17 cellular contexts compared by ENCODE assay signal in genomic region chrX:71550578-71550977, GRCh38. TPM values are rescaled to one million over a fixed set of nuclear protein-coding genes. Genes with fewer than 3 reads are reported as not detected.
DNase-seq lines count a peak whose midpoint lies in the region; ATAC-seq and TF ChIP-seq lines count a peak whose summit lies in the region.
"Had no signal": no experiment of that assay in that cellular context is flagged by ENCODE, and none has a peak within 500 bp of the region (broad histone marks: within the 10 kb centered on the region; RNA-seq: fewer than 3 reads in every experiment).

No MANE protein-coding gene starts in this region.

- TF ChIP-seq CTCF in SK-N-SH (IDR thresholded peaks at IDR 0.05) (no peak), fibroblast of villous mesenchyme (IDR thresholded peaks at IDR 0.05; ENCODE audit: insufficient read depth, low read depth, low read length) (no peak)

- 30% methylated on average over 3 of the region's 3 CpGs for WGBS in SK-N-SH (ENCODE audit: low lambda C conversion rate)

- H4K20me1 ChIP-seq in SK-N-SH (ENCODE audit: insufficient read depth), result peaks cover 12% of the 10 kb centered on the region; the same call in 1 of the 2 replicates

- 0 out of 2 replicates have a peak, but pooled peaks cover 6% of the 10 kb centered on the region for H3K27me3 ChIP-seq in SK-N-SH (ENCODE audit: insufficient read depth)
- H3K27me3 ChIP-seq: MG63 had no signal

- no peaks in the 10 kb centered on the region for H3K4me1 ChIP-seq in SK-N-SH (ENCODE audit: control insufficient read depth in 1 of 2, insufficient read depth in 2 of 2, low read depth in 1 of 2, low read length in 1 of 2)

- H3K9me3 ChIP-seq in SK-N-SH, result no peaks in the 10 kb centered on the region
- H3K9me3 ChIP-seq: A549, MG63 had no signal

- CTCF ChIA-PET in SK-N-SH (lab: Yijun Ruan, JAX), result no interaction called here

- no peak overlapping the region; a peak in 1 of 4 replicates for H3K27ac ChIP-seq in SK-N-SH (ENCODE audit: low read depth in 2 of 2, low read length in 1 of 2)
- H3K27ac ChIP-seq: A549, C4-2B had no signal

- H3K4me3 Mint-ChIP-seq in activated T-cell treated with anti-CD3 and anti-CD28 coated beads, Interleukin-2, amount 50 U/mL, for 24 hours, result no peak overlapping the region
- H3K4me3 Mint-ChIP-seq in activated T-helper 17 cell treated with anti-CD3 and anti-CD28 coated beads, Interleukin-2, amount 50 U/mL, for 72 hours, result no peak overlapping the region

- peaks cover 50% of the 10 kb centered on the region for H3K4me1 Mint-ChIP-seq in activated T-cell treated with anti-CD3 and anti-CD28 coated beads, Interleukin-2, amount 50 U/mL, for 24 hours (ENCODE audit: low read depth)
- H3K4me1 Mint-ChIP-seq in activated T-helper 17 cell treated with anti-CD3 and anti-CD28 coated beads, Interleukin-2, amount 50 U/mL, for 72 hours, result peaks cover 9% of the 10 kb centered on the region

- DNase-seq in activated T-cell treated with anti-CD3 and anti-CD28 coated beads, Interleukin-2, amount 50 U/mL, for 24 hours, result no peak
- no peak for DNase-seq in activated T-cell treated with anti-CD3 and anti-CD28 coated beads, Interleukin-2, amount 50 U/mL, for 48 hours
- DNase-seq in SK-N-SH (no peak), fibroblast of villous mesenchyme (ENCODE audit: low read depth) (peak; percentile 15), SHP77 treated with DMSO at 0.1 percent for 48 hours (lab: John Stamatoyannopoulos, UW) (no peak), GM19238 (ENCODE audit: insufficient read length, low spot score) (no peak)
- DNase-seq: DMS53, HCEC 1CT, MG63, NCI-H1092 treated with DMSO at 0.1 percent for 48 hours, NCI-H1694 treated with DMSO at 0.1 percent for 48 hours, NCI-H69, PC-3 had no signal

- H3K27me3 Mint-ChIP-seq in activated T-cell treated with anti-CD3 and anti-CD28 coated beads, Interleukin-2, amount 50 U/mL, for 24 hours, result peaks cover 28% of the 10 kb centered on the region
- no peaks in the 10 kb centered on the region for H3K27me3 Mint-ChIP-seq in activated T-helper 17 cell treated with anti-CD3 and anti-CD28 coated beads, Interleukin-2, amount 50 U/mL, for 72 hours

- H3K4me3 ChIP-seq in SK-N-SH (ENCODE audit: low read depth in 2 of 2, low read length in 1 of 2) (no peak overlapping the region), fibroblast of villous mesenchyme (ENCODE audit: low read depth, low read length) (no peak overlapping the region)
- H3K4me3 ChIP-seq: A549, MG63 had no signal

- peak; percentile 40 for ATAC-seq in activated T-helper 17 cell treated with anti-CD3 and anti-CD28 coated beads, Interleukin-2, amount 50 U/mL, for 72 hours (replicated peaks)
- no peak for ATAC-seq in GM21619 (IDR thresholded peaks at IDR 0.05; ENCODE audit: unreplicated experiment)
- ATAC-seq: A549, PC-3 had no signal

- TF ChIP-seq RAD21 in SK-N-SH (IDR thresholded peaks at IDR 0.05; ENCODE audit: low read length), result no peak

- H3K36me3 ChIP-seq in SK-N-SH (replicated peaks in 1 of 2; ENCODE audit: control insufficient read depth in 1 of 2, insufficient read depth in 2 of 2, low read length in 1 of 2), result peaks cover 13 to 43% of the 10 kb centered on the region in 2 experiments

- peaks cover 88% of the 10 kb centered on the region for H3K36me3 Mint-ChIP-seq in activated T-cell treated with anti-CD3 and anti-CD28 coated beads, Interleukin-2, amount 50 U/mL, for 24 hours (ENCODE audit: low read depth)
- H3K36me3 Mint-ChIP-seq in activated T-helper 17 cell treated with anti-CD3 and anti-CD28 coated beads, Interleukin-2, amount 50 U/mL, for 72 hours (ENCODE audit: low read depth), result peaks cover 99% of the 10 kb centered on the region

- no peaks in the 10 kb centered on the region for H3F3A ChIP-seq in SK-N-SH (replicated peaks; ENCODE audit: insufficient read depth)

- TF ChIP-seq EP300 in SK-N-SH (IDR thresholded peaks at IDR 0.05; ENCODE audit: borderline replicate concordance in 1 of 2, low read depth in 1 of 2, low read length in 1 of 2), result no peak

- H3K4me2 ChIP-seq in SK-N-SH, result no peak overlapping the region
- H3K4me2 ChIP-seq: A549 had no signal

- peaks cover 61% of the 10 kb centered on the region for H3K79me2 ChIP-seq in SK-N-SH (ENCODE audit: insufficient read depth)

- H2AFZ ChIP-seq in SK-N-SH (ENCODE audit: low read depth), result no peak overlapping the region

- POLR2A ChIA-PET in SK-N-SH (lab: Yijun Ruan, JAX), result interaction anchor here (1.2 kb wide), 1 partner anchor 18 kb away, joined by 3 read pairs; the partner anchor contains the start of gene OGT

- H3K27ac Mint-ChIP-seq in activated T-cell treated with anti-CD3 and anti-CD28 coated beads, Interleukin-2, amount 50 U/mL, for 24 hours, result peak overlapping the region; percentile 82
- H3K27ac Mint-ChIP-seq in activated T-helper 17 cell treated with anti-CD3 and anti-CD28 coated beads, Interleukin-2, amount 50 U/mL, for 72 hours, result no peak overlapping the region

- no peaks in the 10 kb centered on the region for H3K9me2 ChIP-seq in SK-N-SH

- no peaks in the 10 kb centered on the region for H3K9me3 Mint-ChIP-seq in activated T-cell treated with anti-CD3 and anti-CD28 coated beads, Interleukin-2, amount 50 U/mL, for 24 hours
- no peaks in the 10 kb centered on the region for H3K9me3 Mint-ChIP-seq in activated T-helper 17 cell treated with anti-CD3 and anti-CD28 coated beads, Interleukin-2, amount 50 U/mL, for 72 hours

- no peak overlapping the region for H3K9ac ChIP-seq in SK-N-SH

TF ChIP-seq in SK-N-SH, 30 proteins besides CTCF, POLR2A, EP300 and RAD21:
- TF ChIP-seq SIN3A (IDR thresholded peaks at IDR 0.05; ENCODE audit: borderline replicate concordance, low read depth, low read length), result no peak
- peak; percentile 61 for TF ChIP-seq TCF12 (IDR thresholded peaks at IDR 0.05)
- peak; percentile 45; the same call in 1 of the 2 replicates for TF ChIP-seq GATA2 (CRISPR knock-in tag; IDR thresholded peaks at IDR 0.05)

RNA-seq across cellular contexts. Expression of gene OGT, which starts 17.7 kb away (rescaled TPM):
- polyA plus RNA-seq in SK-N-SH (2012; rRNA removed), result 77.0 and 148 TPM in 2 replicates
- polyA plus RNA-seq in SK-N-SH (2012; cell fraction: cytosol; rRNA removed), result 17.5 and 19.8 TPM in 2 replicates
- 556 and 990 TPM in 2 replicates for polyA plus RNA-seq in SK-N-SH (2012; cell fraction: nucleus; rRNA removed)
- 100 to 1,000 TPM; 231 to 528 TPM for total RNA-seq in activated T-helper 17 cell treated with anti-CD3 and anti-CD28 coated beads, Interleukin-2, amount 50 U/mL, for 72 hours
- total RNA-seq in fibroblast of villous mesenchyme, result 124 and 159 TPM in 2 replicates

RNA-seq across cellular contexts. Expression of gene GCNA, which starts 27.7 kb away (rescaled TPM):
- 1.8 and 2.5 TPM in 2 replicates for polyA plus RNA-seq in SK-N-SH (2012; rRNA removed)
- polyA plus RNA-seq in SK-N-SH (2012; cell fraction: cytosol; rRNA removed), result 0.84 and 0.88 TPM in 2 replicates
- 5.9 and 10.2 TPM in 2 replicates for polyA plus RNA-seq in SK-N-SH (2012; cell fraction: nucleus; rRNA removed)
- 10 to 100 TPM in 1 of 2 donors, 1 to 10 TPM in 1; 4.9 to 10.7 TPM for total RNA-seq in activated T-helper 17 cell treated with anti-CD3 and anti-CD28 coated beads, Interleukin-2, amount 50 U/mL, for 72 hours
- total RNA-seq in fibroblast of villous mesenchyme, result 1.6 and 2.6 TPM in 2 replicates
